ENCODE assay signal across 25 cellular contexts in genomic region chr7:4100148-4100547, GRCh38.
"Had no signal": no experiment of that assay in that cellular context is flagged by ENCODE, and none has a peak within 500 bp of the region (broad histone marks: within the 10 kb centered on the region; RNA-seq: fewer than 3 reads in every experiment).

No MANE protein-coding gene starts in this region.

- H3K27me3 ChIP-seq: colonic mucosa, gastrocnemius medialis, heart left ventricle, hepatocyte, ovary, sigmoid colon, suprapubic skin, transverse colon, upper lobe of right lung had no signal

- H3K4me3 Mint-ChIP-seq: dendritic cell treated with granulocyte-macrophage colony-stimulating factor and Interleukin-4, amounts not matched to agents 40 ng/mL and 50 ng/mL, for 4 days; endodermal cell; memory B cell; natural killer cell; stimulated activated naive CD8-positive, alpha-beta T cell treated with anti-CD3 and anti-CD28 coated beads, Interleukin-15, amount 100 ng/mL, for 72 hours had no signal

- H3K27me3 Mint-ChIP-seq: dendritic cell treated with granulocyte-macrophage colony-stimulating factor and Interleukin-4, amounts not matched to agents 40 ng/mL and 50 ng/mL, for 4 days; stimulated activated naive CD8-positive, alpha-beta T cell treated with anti-CD3 and anti-CD28 coated beads, Interleukin-15, amount 100 ng/mL, for 72 hours had no signal

- H3K9me3 ChIP-seq: colonic mucosa, gastrocnemius medialis, heart left ventricle, ovary, psoas muscle, sigmoid colon, suprapubic skin, transverse colon, upper lobe of right lung had no signal

- H3K27ac ChIP-seq: colonic mucosa, epithelial cell of prostate, gastrocnemius medialis, heart left ventricle, hepatocyte, ovary, psoas muscle, sigmoid colon, suprapubic skin, transverse colon, upper lobe of right lung had no signal

- H3K4me1 Mint-ChIP-seq: memory B cell had no signal

- H3K27ac Mint-ChIP-seq: dendritic cell treated with granulocyte-macrophage colony-stimulating factor and Interleukin-4, amounts not matched to agents 40 ng/mL and 50 ng/mL, for 4 days; endodermal cell; memory B cell; natural killer cell; stimulated activated naive CD8-positive, alpha-beta T cell treated with anti-CD3 and anti-CD28 coated beads, Interleukin-15, amount 100 ng/mL, for 72 hours had no signal

- H3K36me3 ChIP-seq: colonic mucosa, gastrocnemius medialis, heart left ventricle, ovary, sigmoid colon, suprapubic skin, transverse colon, upper lobe of right lung had no signal

- H3K79me2 ChIP-seq: hepatocyte had no signal

- H3K4me1 ChIP-seq: colonic mucosa, gastrocnemius medialis, heart left ventricle, psoas muscle, sigmoid colon, suprapubic skin, transverse colon, upper lobe of right lung had no signal

- H3K4me2 ChIP-seq: hepatocyte had no signal

- H3K36me3 Mint-ChIP-seq: memory B cell, natural killer cell had no signal

- ATAC-seq: gastrocnemius medialis, heart left ventricle, left lobe of liver, natural killer cell, psoas muscle had no signal

- FAIRE-seq: kidney had no signal

- H3K9me3 Mint-ChIP-seq: dendritic cell treated with granulocyte-macrophage colony-stimulating factor and Interleukin-4, amounts not matched to agents 40 ng/mL and 50 ng/mL, for 4 days; memory B cell; natural killer cell; stimulated activated naive CD8-positive, alpha-beta T cell treated with anti-CD3 and anti-CD28 coated beads, Interleukin-15, amount 100 ng/mL, for 72 hours had no signal

- H2AFZ ChIP-seq: hepatocyte had no signal

- DNase-seq: colonic mucosa; effector CD8-positive, alpha-beta T cell; endodermal cell; foreskin fibroblast; gastrocnemius medialis; heart left ventricle; kidney; natural killer cell; occipital lobe; ovary; psoas muscle; right cardiac atrium; sigmoid colon; stimulated activated CD4-positive, alpha-beta T cell treated with anti-CD3 and anti-CD28 coated beads, Interleukin-2, amount 100 ng/mL, for 48 hours; stimulated activated naive CD4-positive, alpha-beta T cell; stimulated activated naive CD8-positive, alpha-beta T cell treated with anti-CD3 and anti-CD28 coated beads, Interleukin-15, amount 100 ng/mL, for 72 hours; transverse colon; upper lobe of right lung had no signal

- H3K4me3 ChIP-seq: colonic mucosa, gastrocnemius medialis, heart left ventricle, hepatocyte, lung, ovary, psoas muscle, sigmoid colon, suprapubic skin, transverse colon, upper lobe of right lung had no signal
